ENCODE assay signal across 2 cellular contexts in the genomic region with DNA sequence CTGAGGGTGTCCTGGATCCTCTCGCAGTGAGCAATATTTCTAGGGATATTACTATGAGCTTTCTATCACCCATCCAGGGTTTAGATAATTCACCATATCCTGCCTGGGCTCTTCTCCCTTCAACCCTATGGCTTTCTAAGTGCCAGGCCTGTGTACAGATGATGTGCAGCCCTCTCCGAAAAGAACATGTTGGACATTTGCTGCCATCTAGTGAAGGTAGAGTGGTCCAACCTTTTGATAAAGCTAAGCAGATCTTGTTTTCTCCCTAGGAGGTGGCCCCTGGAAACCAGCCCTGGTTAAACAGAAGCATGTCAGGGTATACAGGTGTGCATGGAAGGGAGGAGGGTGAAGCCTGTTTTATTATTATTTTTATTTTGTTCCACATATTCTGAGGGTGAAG.
TF ChIP-seq lines count a peak whose summit lies in the region.

No MANE protein-coding gene starts in this region.

TF ChIP-seq in GM12878, 131 proteins besides CTCF, POLR2A, EP300 and RAD21 (continued from another document):
- TF ChIP-seq SKIL (IDR thresholded peaks at IDR 0.05; ENCODE audit: low read depth, poor library complexity, severe bottlenecking) (no peak), IRF4 (IDR thresholded peaks at IDR 0.05; ENCODE audit: low read depth, low read length) (no peak), BHLHE40 (IDR thresholded peaks at IDR 0.05; ENCODE audit: borderline replicate concordance in 1 of 2, low read depth in 2 of 2, low read length in 1 of 2) (no peak), RAD51 (IDR thresholded peaks at IDR 0.05) (no peak), ZNF687 (IDR thresholded peaks at IDR 0.05) (no peak), HCFC1 (IDR thresholded peaks at IDR 0.05; ENCODE audit: low read length) (no peak), SUZ12 (IDR thresholded peaks at IDR 0.05; ENCODE audit: unreplicated experiment) (no peak), NR2F1 (conservative IDR thresholded peaks at IDR 0.05) (no peak), CEBPB (IDR thresholded peaks at IDR 0.05; ENCODE audit: borderline replicate concordance in 1 of 2, low read depth in 2 of 2, low read length in 2 of 2) (no peak), MTA2 (IDR thresholded peaks at IDR 0.05; ENCODE audit: low read depth) (no peak), DPF2 (IDR thresholded peaks at IDR 0.05) (no peak), MEF2B (IDR thresholded peaks at IDR 0.05; ENCODE audit: partially characterized antibody, poor library complexity, severe bottlenecking) (no peak)
- TF ChIP-seq, protein P1, sequence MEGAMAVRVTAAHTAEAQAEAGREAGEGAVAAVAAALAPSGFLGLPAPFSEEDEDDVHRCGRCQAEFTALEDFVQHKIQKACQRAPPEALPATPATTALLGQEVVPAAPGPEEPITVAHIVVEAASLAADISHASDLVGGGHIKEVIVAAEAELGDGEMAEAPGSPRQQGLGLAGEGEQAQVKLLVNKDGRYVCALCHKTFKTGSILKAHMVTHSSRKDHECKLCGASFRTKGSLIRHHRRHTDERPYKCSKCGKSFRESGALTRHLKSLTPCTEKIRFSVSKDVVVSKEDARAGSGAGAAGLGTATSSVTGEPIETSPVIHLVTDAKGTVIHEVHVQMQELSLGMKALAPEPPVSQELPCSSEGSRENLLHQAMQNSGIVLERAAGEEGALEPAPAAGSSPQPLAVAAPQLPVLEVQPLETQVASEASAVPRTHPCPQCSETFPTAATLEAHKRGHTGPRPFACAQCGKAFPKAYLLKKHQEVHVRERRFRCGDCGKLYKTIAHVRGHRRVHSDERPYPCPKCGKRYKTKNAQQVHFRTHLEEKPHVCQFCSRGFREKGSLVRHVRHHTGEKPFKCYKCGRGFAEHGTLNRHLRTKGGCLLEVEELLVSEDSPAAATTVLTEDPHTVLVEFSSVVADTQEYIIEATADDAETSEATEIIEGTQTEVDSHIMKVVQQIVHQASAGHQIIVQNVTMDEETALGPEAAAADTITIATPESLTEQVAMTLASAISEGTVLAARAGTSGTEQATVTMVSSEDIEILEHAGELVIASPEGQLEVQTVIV (IDR thresholded peaks at IDR 0.05; ENCODE audit: borderline replicate concordance, partially characterized antibody): no peak
- TF ChIP-seq, protein P2, sequence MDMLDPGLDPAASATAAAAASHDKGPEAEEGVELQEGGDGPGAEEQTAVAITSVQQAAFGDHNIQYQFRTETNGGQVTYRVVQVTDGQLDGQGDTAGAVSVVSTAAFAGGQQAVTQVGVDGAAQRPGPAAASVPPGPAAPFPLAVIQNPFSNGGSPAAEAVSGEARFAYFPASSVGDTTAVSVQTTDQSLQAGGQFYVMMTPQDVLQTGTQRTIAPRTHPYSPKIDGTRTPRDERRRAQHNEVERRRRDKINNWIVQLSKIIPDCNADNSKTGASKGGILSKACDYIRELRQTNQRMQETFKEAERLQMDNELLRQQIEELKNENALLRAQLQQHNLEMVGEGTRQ (IDR thresholded peaks at IDR 0.05; ENCODE audit: borderline replicate concordance, low read depth, low read length): no peak

TF ChIP-seq in liver, 16 proteins besides CTCF, POLR2A, EP300 and RAD21 (continued from another document):
- TF ChIP-seq, protein P3, sequence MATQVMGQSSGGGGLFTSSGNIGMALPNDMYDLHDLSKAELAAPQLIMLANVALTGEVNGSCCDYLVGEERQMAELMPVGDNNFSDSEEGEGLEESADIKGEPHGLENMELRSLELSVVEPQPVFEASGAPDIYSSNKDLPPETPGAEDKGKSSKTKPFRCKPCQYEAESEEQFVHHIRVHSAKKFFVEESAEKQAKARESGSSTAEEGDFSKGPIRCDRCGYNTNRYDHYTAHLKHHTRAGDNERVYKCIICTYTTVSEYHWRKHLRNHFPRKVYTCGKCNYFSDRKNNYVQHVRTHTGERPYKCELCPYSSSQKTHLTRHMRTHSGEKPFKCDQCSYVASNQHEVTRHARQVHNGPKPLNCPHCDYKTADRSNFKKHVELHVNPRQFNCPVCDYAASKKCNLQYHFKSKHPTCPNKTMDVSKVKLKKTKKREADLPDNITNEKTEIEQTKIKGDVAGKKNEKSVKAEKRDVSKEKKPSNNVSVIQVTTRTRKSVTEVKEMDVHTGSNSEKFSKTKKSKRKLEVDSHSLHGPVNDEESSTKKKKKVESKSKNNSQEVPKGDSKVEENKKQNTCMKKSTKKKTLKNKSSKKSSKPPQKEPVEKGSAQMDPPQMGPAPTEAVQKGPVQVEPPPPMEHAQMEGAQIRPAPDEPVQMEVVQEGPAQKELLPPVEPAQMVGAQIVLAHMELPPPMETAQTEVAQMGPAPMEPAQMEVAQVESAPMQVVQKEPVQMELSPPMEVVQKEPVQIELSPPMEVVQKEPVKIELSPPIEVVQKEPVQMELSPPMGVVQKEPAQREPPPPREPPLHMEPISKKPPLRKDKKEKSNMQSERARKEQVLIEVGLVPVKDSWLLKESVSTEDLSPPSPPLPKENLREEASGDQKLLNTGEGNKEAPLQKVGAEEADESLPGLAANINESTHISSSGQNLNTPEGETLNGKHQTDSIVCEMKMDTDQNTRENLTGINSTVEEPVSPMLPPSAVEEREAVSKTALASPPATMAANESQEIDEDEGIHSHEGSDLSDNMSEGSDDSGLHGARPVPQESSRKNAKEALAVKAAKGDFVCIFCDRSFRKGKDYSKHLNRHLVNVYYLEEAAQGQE (IDR thresholded peaks at IDR 0.05): no peak
- TF ChIP-seq SP1 (IDR thresholded peaks at IDR 0.05) (no peak), JUND (IDR thresholded peaks at IDR 0.05) (no peak), TAF1 (conservative IDR thresholded peaks at IDR 0.05) (no peak), ZBTB33 (IDR thresholded peaks at IDR 0.05) (no peak), HNF4G (IDR thresholded peaks at IDR 0.05) (no peak), GABPA (IDR thresholded peaks at IDR 0.05 in 1 of 2, conservative IDR thresholded peaks at IDR 0.05 in 1 of 2) (no peak), RXRA (IDR thresholded peaks at IDR 0.05) (no peak), EGR1 (IDR thresholded peaks at IDR 0.05; ENCODE audit: low read depth in 2 of 2) (no peak), ATF3 (IDR thresholded peaks at IDR 0.05) (no peak), YY1 (IDR thresholded peaks at IDR 0.05) (no peak)
